In genomic region chr3:133821767-133822638, GRCh38 we compare ENCODE assay signal across 8 cellular contexts. TPM values are rescaled to one million over a fixed set of nuclear protein-coding genes. Genes with fewer than 3 reads are reported as not detected.
DNase-seq lines count a peak whose midpoint lies in the region; ATAC-seq and TF ChIP-seq lines count a peak whose summit lies in the region.

No MANE protein-coding gene starts in this region.

- H3K27ac ChIP-seq in HUES48 (ENCODE audit: low read depth, low read length): peak overlapping the region; percentile 75

- peaks cover 49% of the 10 kb centered on the region for H3K36me3 ChIP-seq in HUES48 (ENCODE audit: control insufficient read depth, insufficient read depth, low read length)

- TF ChIP-seq CTCF in AG09309 (IDR thresholded peaks at IDR 0.05; ENCODE audit: control insufficient read depth, insufficient read depth, low read depth, low read length, missing control alignments) (peak; percentile 22), astrocyte of the spinal cord (IDR thresholded peaks at IDR 0.05; ENCODE audit: low read depth, low read length) (peak; percentile 41)

- H3K27me3 ChIP-seq in HUES48 (ENCODE audit: control insufficient read depth, insufficient read depth, low read length): no peaks in the 10 kb centered on the region

- peaks cover 14% of the 10 kb centered on the region for H3K4me1 ChIP-seq in HUES48 (ENCODE audit: control insufficient read depth, insufficient read depth, low read length)

- peak; percentile 10 for DNase-seq in AG09309 (ENCODE audit: low read depth)
- DNase-seq in astrocyte of the spinal cord (ENCODE audit: low read depth, low spot score): peak; percentile 71
- DNase-seq in left colon: peak; percentile 22 to 36
- no peak for DNase-seq in NCI-H1105 treated with DMSO at 0.1 percent for 48 hours (lab: John Stamatoyannopoulos, UW)

- intact Hi-C loops in left colon (cut with DNase I, micrococcal nuclease): loop anchor here in 1 of 2 donors (5.0 kb wide), 1 partner anchor 105 kb away; no protein-coding TSS in a partner anchor

- in situ Hi-C loops in astrocyte of the spinal cord (cut with HindIII; ENCODE audit: low sequenced_read_pairs): no loop called here

- ATAC-seq in left colon (peak; percentile 43), GM21619 (IDR thresholded peaks at IDR 0.05; ENCODE audit: unreplicated experiment) (no peak), HG02870 (IDR thresholded peaks at IDR 0.05; ENCODE audit: unreplicated experiment) (no peak), HG02759 (IDR thresholded peaks at IDR 0.05; ENCODE audit: unreplicated experiment) (no peak)

- H3K9me3 ChIP-seq in HUES48 (ENCODE audit: control insufficient read depth, insufficient read depth, low read length): no peaks in the 10 kb centered on the region

- H3K9ac ChIP-seq in HUES48 (ENCODE audit: low read depth, low read length): no peak overlapping the region

- H3K4me3 ChIP-seq in AG09309 (ENCODE audit: control insufficient read depth, low read depth, low read length): no peak overlapping the region
- no peak overlapping the region for H3K4me3 ChIP-seq in HUES48 (ENCODE audit: low read depth, low read length)
- no peak overlapping the region for H3K4me3 ChIP-seq in astrocyte of the spinal cord (ENCODE audit: low read depth, low read length)

RNA-seq across cellular contexts. Expression of gene SRPRB, which starts 16.4 kb away (rescaled TPM):
- 10 to 100 TPM; 35.6 to 39.3 TPM for total RNA-seq in left colon
